ENCODE assay signal across 25 cellular contexts in genomic region chr4:25060179-25060578, GRCh38. TPM values are rescaled to one million over a fixed set of nuclear protein-coding genes. Genes with fewer than 3 reads are reported as not detected.
A peak's percentile ranks its signal among the peaks of the same experiment; 100 is the strongest.
DNase-seq lines count a peak whose midpoint lies in the region; ATAC-seq and TF ChIP-seq lines count a peak whose summit lies in the region.
"Had no signal": no experiment of that assay in that cellular context is flagged by ENCODE, and none has a peak within 500 bp of the region (broad histone marks: within the 10 kb centered on the region; RNA-seq: fewer than 3 reads in every experiment).

No MANE protein-coding gene starts in this region.

- TF ChIP-seq CTCF in right atrium auricular region (IDR thresholded peaks at IDR 0.05) (no peak), brain (conservative IDR thresholded peaks at IDR 0.05) (no peak), uterus (IDR thresholded peaks at IDR 0.05) (no peak)

- WGBS in neuronal stem cell (ENCODE audit: extremely low coverage in 2 of 2, insufficient read length in 2 of 2, insufficient replicate concordance in 1 of 2), 2 donors = 100% methylated on average over 2 of the region's 3 CpGs; no CpG with 5 or more reads in 1 of the 2 donors

- H3K4me1 ChIP-seq in right atrium auricular region (no peaks in the 10 kb centered on the region), neuronal stem cell (ENCODE audit: control insufficient read depth in 2 of 2, insufficient read depth in 1 of 2, low read depth in 1 of 2, low read length in 2 of 2) (peaks cover 0 to under 1% of the 10 kb centered on the region in 2 donors), uterus (no peaks in the 10 kb centered on the region)
- H3K4me1 ChIP-seq: Peyer's patch had no signal

- H3K4me3 Mint-ChIP-seq in brain = peak overlapping the region in 1 of 5 experiments; percentile 8
- H3K4me3 Mint-ChIP-seq: CD8-positive, alpha-beta memory T cell had no signal

- H2BK12ac ChIP-seq in neuronal stem cell (ENCODE audit: low read length) = no peak overlapping the region

- no peaks in the 10 kb centered on the region for H3K36me3 Mint-ChIP-seq in brain
- H3K36me3 Mint-ChIP-seq: CD8-positive, alpha-beta memory T cell had no signal

- DNase-seq in left cardiac atrium = no peak
- DNase-seq in right atrium auricular region (ENCODE audit: low spot score) = no peak
- DNase-seq in neuronal stem cell (ENCODE audit: low spot score) = no peak
- peak in 1 of 2 donors; percentile 43 for DNase-seq in uterus
- no peak for DNase-seq in effector CD4-positive, alpha-beta T cell
- DNase-seq: AML-193; C1 segment of cervical spinal cord; Calu3; CD8-positive, alpha-beta memory T cell; DMS153; IMR-90; Karpas-422; NCI-H1417; NCI-H1694 treated with DMSO at 0.1 percent for 48 hours; NCI-H2081 treated with DMSO at 0.1 percent for 48 hours; NCI-H446; NCI-H526; Peyer's patch had no signal

- H3K27me3 Mint-ChIP-seq in brain = peaks cover 11% of the 10 kb centered on the region

- ATAC-seq in left cardiac atrium (peak; percentile 42 to 49), HG03045 (IDR thresholded peaks at IDR 0.05; ENCODE audit: unreplicated experiment) (no peak), GM18867 (IDR thresholded peaks at IDR 0.05; ENCODE audit: unreplicated experiment) (no peak)
- ATAC-seq: HCT116 had no signal

- H3K14ac ChIP-seq in neuronal stem cell (ENCODE audit: low read length) = no peak overlapping the region

- peak overlapping the region in 3 of 5 experiments; percentile 14 to 37 (median 29) for H3K27ac Mint-ChIP-seq in brain
- H3K27ac Mint-ChIP-seq: CD8-positive, alpha-beta memory T cell had no signal

- no peak overlapping the region for H4K8ac ChIP-seq in neuronal stem cell (ENCODE audit: low read depth, low read length)

- no peak overlapping the region for H2BK15ac ChIP-seq in neuronal stem cell (ENCODE audit: low read length)

- no peak for TF ChIP-seq POLR2A in uterus (IDR thresholded peaks at IDR 0.05)

- no peak overlapping the region for H4K91ac ChIP-seq in neuronal stem cell (ENCODE audit: low read depth, low read length, poor library complexity)

- H2BK120ac ChIP-seq in neuronal stem cell (ENCODE audit: low read depth, low read length) = no peak overlapping the region

- H3K9ac ChIP-seq in neuronal stem cell (ENCODE audit: low read depth, low read length, poor library complexity) = no peak overlapping the region

- no peak overlapping the region for H2AK5ac ChIP-seq in neuronal stem cell (ENCODE audit: low read depth, low read length)

- H3K27me3 ChIP-seq in right atrium auricular region = no peaks in the 10 kb centered on the region
- H3K27me3 ChIP-seq in neuronal stem cell (ENCODE audit: control insufficient read depth in 3 of 3, insufficient read depth in 3 of 3, low read depth in 1 of 3, low read length in 3 of 3) = no peaks in the 10 kb centered on the region
- H3K27me3 ChIP-seq in uterus = no peaks in the 10 kb centered on the region
- H3K27me3 ChIP-seq: Peyer's patch had no signal

- H2AFZ ChIP-seq in neuronal stem cell (ENCODE audit: low read length) = peak overlapping the region; percentile 24

- H3K36me3 ChIP-seq in right atrium auricular region (no peaks in the 10 kb centered on the region), neuronal stem cell (replicated peaks in 1 of 2; ENCODE audit: control insufficient read depth in 2 of 2, insufficient read depth in 2 of 2, low read length in 2 of 2) (no peaks in the 10 kb centered on the region), uterus (no peaks in the 10 kb centered on the region)
- H3K36me3 ChIP-seq: Peyer's patch had no signal

- no peaks in the 10 kb centered on the region for H3K79me1 ChIP-seq in neuronal stem cell (ENCODE audit: low read depth, low read length)

- no peak overlapping the region for H3K18ac ChIP-seq in neuronal stem cell (ENCODE audit: low read length)

- intact Hi-C loops in left cardiac atrium (cut with DNase I) (no loop called here), uterus (cut with DNase I; ENCODE audit: low total_unique reads) (no loop called here)

- H3K4me2 ChIP-seq in neuronal stem cell (ENCODE audit: insufficient read depth, low read length, poor library complexity, severe bottlenecking) = no peak overlapping the region

- H3K27ac ChIP-seq in right atrium auricular region (peak overlapping the region in 1 of 2 donors; percentile 51), neuronal stem cell (replicated peaks; ENCODE audit: low read length) (no peak overlapping the region), uterus (peak overlapping the region; percentile 74 to 76)
- H3K27ac ChIP-seq: Peyer's patch had no signal

- H2BK5ac ChIP-seq in neuronal stem cell (ENCODE audit: low read length) = no peak overlapping the region

- H3K9me3 ChIP-seq in right atrium auricular region = no peaks in the 10 kb centered on the region
- no peaks in the 10 kb centered on the region for H3K9me3 ChIP-seq in neuronal stem cell (replicated peaks in 1 of 2; ENCODE audit: control insufficient read depth in 2 of 2, insufficient read depth in 1 of 2, low read depth in 1 of 2, low read length in 2 of 2)
- no peaks in the 10 kb centered on the region for H3K9me3 ChIP-seq in uterus
- H3K9me3 ChIP-seq: Peyer's patch had no signal

- no peak overlapping the region for H3K4ac ChIP-seq in neuronal stem cell (ENCODE audit: low read length)

- H3K9me3 Mint-ChIP-seq in brain = peaks cover 0 to 6% (median 3%) of the 10 kb centered on the region in 5 experiments

- H3K23ac ChIP-seq in neuronal stem cell (ENCODE audit: low read depth, low read length, poor library complexity) = no peak overlapping the region

- H3K4me1 Mint-ChIP-seq in brain = peaks cover 9% of the 10 kb centered on the region
- H3K4me1 Mint-ChIP-seq: CD8-positive, alpha-beta memory T cell had no signal

- H3K4me3 ChIP-seq in right atrium auricular region (no peak overlapping the region), neuronal stem cell (ENCODE audit: low read length in 2 of 2) (no peak overlapping the region), uterus (no peak overlapping the region)
- H3K4me3 ChIP-seq: Peyer's patch had no signal

RNA-seq across cellular contexts. Expression of gene LGI2, which starts 29.4 kb away (rescaled TPM):
- 1 to 10 TPM; 5.3 to 7.4 TPM for total RNA-seq in left cardiac atrium
- total RNA-seq in right atrium auricular region = 1 to 10 TPM; 1.1 to 1.9 TPM
- polyA plus RNA-seq in brain (ENCODE audit: insufficient read depth, low read depth, low replicate concordance) = 1.6 TPM
- polyA plus RNA-seq in neuronal stem cell (2013, experiment 1 of 2) = 1.9 TPM
- polyA plus RNA-seq in neuronal stem cell (2013, experiment 2 of 2) = 2.0 TPM
- 10 to 100 TPM in 2 of 4 donors, 1 to 10 TPM in 2; 2.3 to 23.7 (median 14.0) TPM for total RNA-seq in uterus
- total RNA-seq: CD8-positive, alpha-beta memory T cell; IMR-90; MCF 10A; OCI-LY7 had no signal
- polyA plus RNA-seq: AG04450; CD8-positive, alpha-beta memory T cell; IMR-90 had no signal

Comparison
In these comparisons a context has a peak if more than half of its experiments do, and no peak if none do; other contexts are left out.
1. ATAC-seq: peak in left cardiac atrium (2 of 2); none in HG03045 (single experiment) and GM18867 (single experiment).